26 cellular contexts compared by ENCODE assay signal in the genomic region with DNA sequence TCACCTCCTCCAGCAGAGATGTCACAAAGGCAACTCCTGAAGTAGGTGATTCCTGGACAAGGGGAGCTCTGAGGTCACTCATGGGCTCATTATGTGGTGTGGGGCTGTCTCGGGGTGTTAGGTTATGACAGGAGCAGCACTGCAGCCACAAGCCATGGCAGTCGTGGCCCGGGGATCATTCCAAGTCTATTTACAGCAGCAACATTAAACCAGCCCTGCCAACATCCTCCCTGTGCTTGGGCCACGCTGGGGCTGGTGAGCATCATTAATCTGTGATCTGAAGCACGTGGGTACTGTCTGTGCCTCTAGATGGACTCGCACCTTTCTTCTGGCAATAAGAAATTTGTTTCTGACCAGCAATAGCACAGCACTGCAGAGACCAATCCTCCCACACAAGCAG. TPM values are rescaled to one million over a fixed set of nuclear protein-coding genes. Genes with fewer than 3 reads are reported as not detected.
"Had no signal": no experiment of that assay in that cellular context is flagged by ENCODE, and none has a peak within 500 bp of the region (broad histone marks: within the 10 kb centered on the region; RNA-seq: fewer than 3 reads in every experiment).

No MANE protein-coding gene starts in this region.

- H3K27ac ChIP-seq: brain microvascular endothelial cell, cardiac muscle cell, SJCRH30, WERI-Rb-1 had no signal

- H3K9me3 ChIP-seq: SJCRH30, SK-N-SH had no signal

- H3K27ac Mint-ChIP-seq: activated naive CD4-positive, alpha-beta T cell treated with anti-CD3 and anti-CD28 coated beads for 36 hours; activated naive CD8-positive, alpha-beta T cell; activated T-helper 17 cell treated with anti-CD3 and anti-CD28 coated beads, Interleukin-2, amount 50 U/mL, for 72 hours had no signal

- H3K4me3 Mint-ChIP-seq: activated naive CD4-positive, alpha-beta T cell treated with anti-CD3 and anti-CD28 coated beads for 36 hours; activated naive CD8-positive, alpha-beta T cell; activated T-helper 17 cell treated with anti-CD3 and anti-CD28 coated beads, Interleukin-2, amount 50 U/mL, for 72 hours had no signal

- H3K4me3 ChIP-seq: cardiac muscle cell, MG63, SJCRH30 had no signal

- H3K4me1 ChIP-seq: SJCRH30 had no signal

- H3K4me1 Mint-ChIP-seq: activated T-helper 17 cell treated with anti-CD3 and anti-CD28 coated beads, Interleukin-2, amount 50 U/mL, for 72 hours had no signal

- H3K9ac ChIP-seq: SK-N-SH had no signal

- H3K36me3 ChIP-seq: brain microvascular endothelial cell, cardiac muscle cell, MG63, SJCRH30, WERI-Rb-1 had no signal

- H3K9me3 Mint-ChIP-seq: activated naive CD4-positive, alpha-beta T cell treated with anti-CD3 and anti-CD28 coated beads for 36 hours; activated T-helper 17 cell treated with anti-CD3 and anti-CD28 coated beads, Interleukin-2, amount 50 U/mL, for 72 hours had no signal

- H3K4me2 ChIP-seq: SK-N-SH had no signal

- DNase-seq: activated CD4-positive, alpha-beta T cell treated with anti-CD3 and anti-CD28 coated beads for 4 hours; activated CD4-positive, alpha-beta T cell treated with anti-CD3 and anti-CD28 coated beads, Interleukin-2, amount 50 U/mL, for 4 hours; activated gamma-delta T cell; activated naive CD4-positive, alpha-beta T cell treated with anti-CD3 and anti-CD28 coated beads for 36 hours; activated T-cell treated with anti-CD3 and anti-CD28 coated beads for 4 hours; activated T-cell treated with anti-CD3 and anti-CD28 coated beads, Interleukin-2, amount 50 U/mL, for 48 hours; amygdala; brain microvascular endothelial cell; MG63; MV-4-11; NCI-H1092 treated with DMSO at 0.1 percent for 48 hours; NCI-H1417 treated with DMSO at 0.1 percent for 48 hours; NCI-H1694; NCI-H2029; NCI-H345; NCI-H510A; NCI-H526 treated with DMSO at 0.1 percent for 48 hours; NCI-H82; SJCRH30; SK-N-SH; T-helper 1 cell; WERI-Rb-1 had no signal

- H3K36me3 Mint-ChIP-seq: activated naive CD8-positive, alpha-beta T cell had no signal

RNA-seq across cellular contexts. Expression of a gene that starts 7.0 kb away (rescaled TPM):
- total RNA-seq: OCI-LY7 had no signal
